21 cellular contexts compared by ENCODE assay signal in the genomic region with DNA sequence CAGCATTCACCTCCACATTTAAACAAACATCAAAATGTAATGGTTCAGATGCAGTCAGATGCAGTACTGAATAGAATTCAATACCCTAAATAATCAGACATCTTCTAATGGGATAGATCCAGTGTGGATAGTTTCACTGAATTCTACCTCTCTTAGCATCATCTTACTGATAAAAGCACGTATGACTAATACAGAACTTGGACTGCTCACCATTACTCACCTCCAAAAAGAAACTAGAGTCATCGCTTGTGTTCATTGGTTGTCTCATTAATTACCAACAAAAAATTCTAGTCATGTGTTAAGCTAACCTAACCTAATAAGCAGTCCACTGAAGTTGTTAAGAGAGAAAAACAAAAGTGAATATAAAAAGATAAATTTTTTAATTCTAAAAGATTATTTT.
DNase-seq lines count a peak whose midpoint lies in the region; ATAC-seq, FAIRE-seq and TF ChIP-seq lines count a peak whose summit lies in the region.
"Had no signal": no experiment of that assay in that cellular context is flagged by ENCODE, and none has a peak within 500 bp of the region (broad histone marks: within the 10 kb centered on the region; RNA-seq: fewer than 3 reads in every experiment).

No MANE protein-coding gene starts in this region.

- no peak for FAIRE-seq in bronchial epithelial cell (lab: Jason Lieb, UNC)
- FAIRE-seq: D721Med had no signal

- peak; percentile 11 for DNase-seq in AG10803 (ENCODE audit: low read depth)
- peak; percentile 73 for DNase-seq in LHCN-M2 (ENCODE audit: low read depth)
- peak; percentile 93 for DNase-seq in bronchial epithelial cell (ENCODE audit: low read depth)
- peak; percentile 71 for DNase-seq in kidney tubule cell (ENCODE audit: low spot score)
- DNase-seq in T-helper 2 cell treated with Interferon-gamma antibody and Interleukin-4, amounts not matched to agents 5 μg/mL and 100 μg/mL, for 36 hours (ENCODE audit: low spot score) = no peak
- DNase-seq in left ventricle myocardium superior = no peak
- no peak for DNase-seq in islet precursor cell
- no peak for DNase-seq in ecto neural progenitor cell (ENCODE audit: low spot score)
- DNase-seq: activated CD4-positive, alpha-beta T cell treated with anti-CD3 and anti-CD28 coated beads, Interleukin-2, amount 50 U/mL, for 48 hours; activated T-cell treated with anti-CD3 and anti-CD28 coated beads, Interleukin-2, amount 50 U/mL, for 24 hours; effector memory CD8-positive, alpha-beta T cell; stimulated activated naive CD8-positive, alpha-beta T cell treated with anti-CD3 and anti-CD28 coated beads, Interleukin-15, amount 100 ng/mL, for 72 hours; uterus had no signal

- H3K4me3 ChIP-seq in AG10803 (ENCODE audit: low read length) (no peak overlapping the region), bronchial epithelial cell (ENCODE audit: low read depth, low read length) (no peak overlapping the region)
- H3K4me3 ChIP-seq: HAP-1, uterus had no signal

- no peaks in the 10 kb centered on the region for H3K4me1 Mint-ChIP-seq in T-helper 2 cell treated with Interferon-gamma antibody and Interleukin-4, amounts not matched to agents 5 μg/mL and 100 μg/mL, for 36 hours (ENCODE audit: low read depth)
- H3K4me1 Mint-ChIP-seq: B cell; central memory CD8-positive, alpha-beta T cell; memory B cell; nephron; stimulated activated naive CD8-positive, alpha-beta T cell treated with anti-CD3 and anti-CD28 coated beads, Interleukin-15, amount 100 ng/mL, for 72 hours had no signal

- peaks cover 7% of the 10 kb centered on the region for H3K9me3 Mint-ChIP-seq in T-helper 2 cell treated with Interferon-gamma antibody and Interleukin-4, amounts not matched to agents 5 μg/mL and 100 μg/mL, for 36 hours
- H3K9me3 Mint-ChIP-seq: activated T-cell treated with anti-CD3 and anti-CD28 coated beads, Interleukin-2, amount 50 U/mL, for 24 hours; nephron had no signal

- H3K36me3 Mint-ChIP-seq in T-helper 2 cell treated with Interferon-gamma antibody and Interleukin-4, amounts not matched to agents 5 μg/mL and 100 μg/mL, for 36 hours (ENCODE audit: low read depth) = no peaks in the 10 kb centered on the region
- H3K36me3 Mint-ChIP-seq: activated naive CD8-positive, alpha-beta T cell; memory B cell had no signal

- no peak overlapping the region for H3K27ac Mint-ChIP-seq in T-helper 2 cell treated with Interferon-gamma antibody and Interleukin-4, amounts not matched to agents 5 μg/mL and 100 μg/mL, for 36 hours
- H3K27ac Mint-ChIP-seq: activated naive CD8-positive, alpha-beta T cell; activated T-cell treated with anti-CD3 and anti-CD28 coated beads, Interleukin-2, amount 50 U/mL, for 24 hours; B cell; effector memory CD8-positive, alpha-beta T cell; memory B cell; nephron; stimulated activated naive CD8-positive, alpha-beta T cell treated with anti-CD3 and anti-CD28 coated beads, Interleukin-15, amount 100 ng/mL, for 72 hours had no signal

- no peak for ATAC-seq in left ventricle myocardium superior
- ATAC-seq: effector memory CD8-positive, alpha-beta T cell; Panc1; stimulated activated naive CD8-positive, alpha-beta T cell treated with anti-CD3 and anti-CD28 coated beads, Interleukin-15, amount 100 ng/mL, for 72 hours had no signal

- intact Hi-C loops in left ventricle myocardium superior (cut with micrococcal nuclease) = no loop called here

- H3K36me3 ChIP-seq in bronchial epithelial cell (ENCODE audit: control insufficient read depth, insufficient read depth, low read length) = no peaks in the 10 kb centered on the region
- H3K36me3 ChIP-seq: HAP-1, uterus had no signal

- TF ChIP-seq CTCF in AG10803 (conservative IDR thresholded peaks at IDR 0.05; ENCODE audit: low read length) (no peak), bronchial epithelial cell (IDR thresholded peaks at IDR 0.05; ENCODE audit: insufficient read depth, low read length, severe bottlenecking) (no peak)

- no peaks in the 10 kb centered on the region for H3K27me3 ChIP-seq in bronchial epithelial cell (ENCODE audit: control insufficient read depth, insufficient read depth, low read length)
- H3K27me3 ChIP-seq: uterus had no signal

- H3K27me3 Mint-ChIP-seq in T-helper 2 cell treated with Interferon-gamma antibody and Interleukin-4, amounts not matched to agents 5 μg/mL and 100 μg/mL, for 36 hours (ENCODE audit: low read depth) = no peaks in the 10 kb centered on the region
- H3K27me3 Mint-ChIP-seq: activated naive CD8-positive, alpha-beta T cell; activated T-cell treated with anti-CD3 and anti-CD28 coated beads, Interleukin-2, amount 50 U/mL, for 24 hours; B cell; central memory CD8-positive, alpha-beta T cell; effector memory CD8-positive, alpha-beta T cell; memory B cell; stimulated activated naive CD8-positive, alpha-beta T cell treated with anti-CD3 and anti-CD28 coated beads, Interleukin-15, amount 100 ng/mL, for 72 hours had no signal

- H3K4me3 Mint-ChIP-seq in T-helper 2 cell treated with Interferon-gamma antibody and Interleukin-4, amounts not matched to agents 5 μg/mL and 100 μg/mL, for 36 hours = no peak overlapping the region
- H3K4me3 Mint-ChIP-seq: activated naive CD8-positive, alpha-beta T cell; activated T-cell treated with anti-CD3 and anti-CD28 coated beads, Interleukin-2, amount 50 U/mL, for 24 hours; B cell; central memory CD8-positive, alpha-beta T cell; effector memory CD8-positive, alpha-beta T cell; memory B cell; nephron; stimulated activated naive CD8-positive, alpha-beta T cell treated with anti-CD3 and anti-CD28 coated beads, Interleukin-15, amount 100 ng/mL, for 72 hours had no signal

Comparison
In these comparisons a context has a peak if more than half of its experiments do, and no peak if none do; other contexts are left out.
1. DNase-seq: peak in AG10803 (single experiment), LHCN-M2 (single experiment), bronchial epithelial cell (single experiment) and kidney tubule cell (single experiment); none in T-helper 2 cell treated with Interferon-gamma antibody and Interleukin-4, amounts not matched to agents 5 μg/mL and 100 μg/mL, for 36 hours (single experiment), left ventricle myocardium superior (single experiment), islet precursor cell (single experiment) and ecto neural progenitor cell (single experiment).